ENCODE assay signal across 1 cellular context in the genomic region with DNA sequence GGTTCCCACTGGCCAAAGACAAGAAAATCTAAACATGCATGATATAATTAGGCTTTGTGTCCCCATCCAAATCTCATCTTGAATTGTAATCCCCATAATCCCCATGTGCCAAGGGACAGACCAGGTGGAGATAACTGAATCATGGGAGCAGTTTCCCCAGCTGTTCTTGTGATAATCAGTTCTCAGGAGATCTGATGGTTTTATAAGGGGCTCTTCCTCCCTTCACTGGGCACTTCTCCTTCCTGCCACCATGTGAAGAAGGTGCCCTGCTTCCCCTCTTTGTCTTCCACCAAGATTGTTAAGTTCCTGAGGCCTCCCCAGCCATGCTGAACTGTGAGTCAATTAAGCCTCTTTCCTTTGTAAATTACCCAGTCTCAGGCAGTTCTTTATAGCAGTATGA.
A peak's percentile ranks its signal among the peaks of the same experiment; 100 is the strongest.
TF ChIP-seq lines count a peak whose summit lies in the region.

No MANE protein-coding gene starts in this region.

TF ChIP-seq in GM23338, 12 proteins besides CTCF, POLR2A, EP300 and RAD21:
- TF ChIP-seq, protein P1, sequence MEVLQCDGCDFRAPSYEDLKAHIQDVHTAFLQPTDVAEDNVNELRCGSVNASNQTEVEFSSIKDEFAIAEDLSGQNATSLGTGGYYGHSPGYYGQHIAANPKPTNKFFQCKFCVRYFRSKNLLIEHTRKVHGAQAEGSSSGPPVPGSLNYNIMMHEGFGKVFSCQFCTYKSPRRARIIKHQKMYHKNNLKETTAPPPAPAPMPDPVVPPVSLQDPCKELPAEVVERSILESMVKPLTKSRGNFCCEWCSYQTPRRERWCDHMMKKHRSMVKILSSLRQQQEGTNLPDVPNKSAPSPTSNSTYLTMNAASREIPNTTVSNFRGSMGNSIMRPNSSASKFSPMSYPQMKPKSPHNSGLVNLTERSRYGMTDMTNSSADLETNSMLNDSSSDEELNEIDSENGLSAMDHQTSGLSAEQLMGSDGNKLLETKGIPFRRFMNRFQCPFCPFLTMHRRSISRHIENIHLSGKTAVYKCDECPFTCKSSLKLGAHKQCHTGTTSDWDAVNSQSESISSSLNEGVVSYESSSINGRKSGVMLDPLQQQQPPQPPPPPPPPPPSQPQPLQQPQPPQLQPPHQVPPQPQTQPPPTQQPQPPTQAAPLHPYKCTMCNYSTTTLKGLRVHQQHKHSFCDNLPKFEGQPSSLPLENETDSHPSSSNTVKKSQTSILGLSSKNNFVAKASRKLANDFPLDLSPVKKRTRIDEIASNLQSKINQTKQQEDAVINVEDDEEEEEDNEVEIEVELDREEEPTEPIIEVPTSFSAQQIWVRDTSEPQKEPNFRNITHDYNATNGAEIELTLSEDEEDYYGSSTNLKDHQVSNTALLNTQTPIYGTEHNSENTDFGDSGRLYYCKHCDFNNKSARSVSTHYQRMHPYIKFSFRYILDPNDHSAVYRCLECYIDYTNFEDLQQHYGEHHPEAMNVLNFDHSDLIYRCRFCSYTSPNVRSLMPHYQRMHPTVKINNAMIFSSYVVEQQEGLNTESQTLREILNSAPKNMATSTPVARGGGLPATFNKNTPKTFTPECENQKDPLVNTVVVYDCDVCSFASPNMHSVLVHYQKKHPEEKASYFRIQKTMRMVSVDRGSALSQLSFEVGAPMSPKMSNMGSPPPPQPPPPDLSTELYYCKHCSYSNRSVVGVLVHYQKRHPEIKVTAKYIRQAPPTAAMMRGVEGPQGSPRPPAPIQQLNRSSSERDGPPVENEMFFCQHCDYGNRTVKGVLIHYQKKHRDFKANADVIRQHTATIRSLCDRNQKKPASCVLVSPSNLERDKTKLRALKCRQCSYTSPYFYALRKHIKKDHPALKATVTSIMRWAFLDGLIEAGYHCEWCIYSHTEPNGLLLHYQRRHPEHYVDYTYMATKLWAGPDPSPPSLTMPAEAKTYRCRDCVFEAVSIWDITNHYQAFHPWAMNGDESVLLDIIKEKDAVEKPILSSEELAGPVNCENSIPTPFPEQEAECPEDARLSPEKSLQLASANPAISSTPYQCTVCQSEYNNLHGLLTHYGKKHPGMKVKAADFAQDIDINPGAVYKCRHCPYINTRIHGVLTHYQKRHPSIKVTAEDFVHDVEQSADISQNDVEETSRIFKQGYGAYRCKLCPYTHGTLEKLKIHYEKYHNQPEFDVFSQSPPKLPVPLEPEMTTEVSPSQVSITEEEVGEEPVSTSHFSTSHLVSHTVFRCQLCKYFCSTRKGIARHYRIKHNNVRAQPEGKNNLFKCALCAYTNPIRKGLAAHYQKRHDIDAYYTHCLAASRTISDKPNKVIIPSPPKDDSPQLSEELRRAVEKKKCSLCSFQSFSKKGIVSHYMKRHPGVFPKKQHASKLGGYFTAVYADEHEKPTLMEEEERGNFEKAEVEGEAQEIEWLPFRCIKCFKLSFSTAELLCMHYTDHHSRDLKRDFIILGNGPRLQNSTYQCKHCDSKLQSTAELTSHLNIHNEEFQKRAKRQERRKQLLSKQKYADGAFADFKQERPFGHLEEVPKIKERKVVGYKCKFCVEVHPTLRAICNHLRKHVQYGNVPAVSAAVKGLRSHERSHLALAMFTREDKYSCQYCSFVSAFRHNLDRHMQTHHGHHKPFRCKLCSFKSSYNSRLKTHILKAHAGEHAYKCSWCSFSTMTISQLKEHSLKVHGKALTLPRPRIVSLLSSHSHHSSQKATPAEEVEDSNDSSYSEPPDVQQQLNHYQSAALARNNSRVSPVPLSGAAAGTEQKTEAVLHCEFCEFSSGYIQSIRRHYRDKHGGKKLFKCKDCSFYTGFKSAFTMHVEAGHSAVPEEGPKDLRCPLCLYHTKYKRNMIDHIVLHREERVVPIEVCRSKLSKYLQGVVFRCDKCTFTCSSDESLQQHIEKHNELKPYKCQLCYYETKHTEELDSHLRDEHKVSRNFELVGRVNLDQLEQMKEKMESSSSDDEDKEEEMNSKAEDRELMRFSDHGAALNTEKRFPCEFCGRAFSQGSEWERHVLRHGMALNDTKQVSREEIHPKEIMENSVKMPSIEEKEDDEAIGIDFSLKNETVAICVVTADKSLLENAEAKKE (CRISPR knock-in tag; IDR thresholded peaks at IDR 0.05), result peak; percentile 74; the same call in 1 of the 2 replicates
